24 cellular contexts compared by ENCODE assay signal in genomic region chr10:61478621-61479312, GRCh38. TPM values are rescaled to one million over a fixed set of nuclear protein-coding genes. Genes with fewer than 3 reads are reported as not detected.
DNase-seq lines count a peak whose midpoint lies in the region; ATAC-seq and TF ChIP-seq lines count a peak whose summit lies in the region.
"Had no signal": no experiment of that assay in that cellular context is flagged by ENCODE, and none has a peak within 500 bp of the region (broad histone marks: within the 10 kb centered on the region; RNA-seq: fewer than 3 reads in every experiment).

No MANE protein-coding gene starts in this region.

- peaks cover 3% of the 10 kb centered on the region for H3K4me1 Mint-ChIP-seq in mesothelial cell of epicardium
- H3K4me1 Mint-ChIP-seq: activated CD4-positive, alpha-beta T cell treated with anti-CD3 and anti-CD28 coated beads, Interleukin-2, amount 10 ng/mL, durations not matched to agents 24 days and 14 days; activated CD8-positive, alpha-beta memory T cell treated with anti-CD3 and anti-CD28 coated beads, Interleukin-2, amount 10 ng/mL, durations not matched to agents 7 days and 5 days had no signal

- H3K27ac ChIP-seq in DND-41 (ENCODE audit: low read length): no peak overlapping the region
- H3K27ac ChIP-seq in osteoblast (ENCODE audit: low read depth, low read length): no peak overlapping the region
- H3K27ac ChIP-seq: esophagus muscularis mucosa, neutrophil, spleen, tibial artery had no signal

- no peak for ATAC-seq in DND-41 (ENCODE audit: insufficient read depth, low read depth)
- ATAC-seq in HG02798 (IDR thresholded peaks at IDR 0.05; ENCODE audit: poor library complexity, unreplicated experiment): no peak
- ATAC-seq: activated CD8-positive, alpha-beta memory T cell treated with anti-CD3 and anti-CD28 coated beads, Interleukin-2, amount 10 ng/mL, durations not matched to agents 7 days and 5 days; activated naive CD4-positive, alpha-beta T cell treated with anti-CD3 and anti-CD28 coated beads, Interleukin-2, amount 50 U/mL, for 72 hours; stimulated activated naive CD8-positive, alpha-beta T cell treated with anti-CD3 and anti-CD28 coated beads, Interleukin-15, Interleukin-2, amounts not matched to agents 100 U/mL and 50 U/mL, for 24 hours had no signal

- H4K20me1 ChIP-seq in DND-41 (ENCODE audit: insufficient read depth, low read length) (no peaks in the 10 kb centered on the region), osteoblast (ENCODE audit: insufficient read depth, low read length) (no peaks in the 10 kb centered on the region)

- H3K36me3 Mint-ChIP-seq in mesothelial cell of epicardium: no peaks in the 10 kb centered on the region
- H3K36me3 Mint-ChIP-seq: activated CD8-positive, alpha-beta memory T cell treated with anti-CD3 and anti-CD28 coated beads, Interleukin-2, amount 10 ng/mL, durations not matched to agents 7 days and 5 days; activated naive CD4-positive, alpha-beta T cell treated with anti-CD3 and anti-CD28 coated beads, Interleukin-2, amount 50 U/mL, for 72 hours had no signal

- H3K27me3 Mint-ChIP-seq in mesothelial cell of epicardium (ENCODE audit: low read depth): peaks cover 12% of the 10 kb centered on the region

- H2AFZ ChIP-seq in DND-41 (ENCODE audit: low read depth, low read length) (0 out of 2 replicates have a peak overlapping the region, but pooled peaks have one; percentile 22), osteoblast (ENCODE audit: low read length) (no peak overlapping the region)

- no peaks in the 10 kb centered on the region for H3K79me2 ChIP-seq in DND-41 (ENCODE audit: insufficient read depth, low read length)
- H3K79me2 ChIP-seq in osteoblast (ENCODE audit: insufficient read depth, low read length): no peaks in the 10 kb centered on the region

- no peaks in the 10 kb centered on the region for H3K27me3 ChIP-seq in DND-41 (ENCODE audit: insufficient read depth, low read length, poor library complexity)
- no peaks in the 10 kb centered on the region for H3K27me3 ChIP-seq in osteoblast (ENCODE audit: insufficient read depth, low read length)
- H3K27me3 ChIP-seq: esophagus muscularis mucosa, spleen, tibial artery had no signal

- no peak overlapping the region for H3K9ac ChIP-seq in DND-41 (ENCODE audit: low read depth, low read length)

- H3K4me1 ChIP-seq in DND-41 (ENCODE audit: insufficient read depth, low read length) (no peaks in the 10 kb centered on the region), osteoblast (ENCODE audit: insufficient read depth, low read length) (peaks cover 8% of the 10 kb centered on the region)
- H3K4me1 ChIP-seq: esophagus muscularis mucosa, spleen, tibial artery had no signal

- no peak overlapping the region for H3K27ac Mint-ChIP-seq in mesothelial cell of epicardium
- H3K27ac Mint-ChIP-seq: activated CD4-positive, alpha-beta T cell treated with anti-CD3 and anti-CD28 coated beads, Interleukin-2, amount 10 ng/mL, durations not matched to agents 24 days and 14 days; activated CD8-positive, alpha-beta memory T cell treated with anti-CD3 and anti-CD28 coated beads, Interleukin-2, amount 10 ng/mL, durations not matched to agents 7 days and 5 days; activated naive CD4-positive, alpha-beta T cell treated with anti-CD3 and anti-CD28 coated beads, Interleukin-2, amount 50 U/mL, for 72 hours; activated T-helper 1 cell treated with anti-CD3 and anti-CD28 coated beads, Interleukin-12 subunit alpha, Interleukin-12 subunit beta, Interleukin-2, Interleukin-4 antibody, amounts not matched to agents 30 ng/mL and 10 ng/mL and 1 ng/mL, durations not matched to agents 14 hours and 24 hours and 36 hours had no signal

- H3K9me3 ChIP-seq in DND-41 (ENCODE audit: insufficient read depth, low read length, severe bottlenecking): no peaks in the 10 kb centered on the region
- H3K9me3 ChIP-seq in osteoblast (ENCODE audit: low read depth, low read length): no peaks in the 10 kb centered on the region
- H3K9me3 ChIP-seq: esophagus muscularis mucosa, neutrophil, spleen, tibial artery had no signal

- DNase-seq in DND-41: no peak
- DNase-seq in NAMALWA (ENCODE audit: low spot score): peak; percentile 7
- peak; percentile 8 for DNase-seq in cerebellar cortex (ENCODE audit: low spot score)
- DNase-seq in osteoblast (ENCODE audit: insufficient read length, low spot score, missing footprints): no peak
- no peak for DNase-seq in activated T-cell treated with anti-CD3 and anti-CD28 coated beads, Interleukin-2, amount 50 U/mL, for 1 hour
- DNase-seq in mesothelial cell of epicardium (ENCODE audit: low spot score in 2 of 2, unreplicated experiment in 2 of 2): no peak
- DNase-seq: activated CD4-positive, alpha-beta T cell treated with anti-CD3 and anti-CD28 coated beads, Interleukin-2, amount 10 ng/mL, durations not matched to agents 24 days and 14 days; activated CD8-positive, alpha-beta memory T cell treated with anti-CD3 and anti-CD28 coated beads, Interleukin-2, amount 10 ng/mL, durations not matched to agents 7 days and 5 days; aorta; central memory CD4-positive, alpha-beta T cell; mammary epithelial cell; NCI-H1694 treated with DMSO at 0.1 percent for 48 hours; NCI-H774; SIG-M5; spleen; stimulated activated CD4-positive, alpha-beta T cell treated with anti-CD3 and anti-CD28 coated beads, Interleukin-4, amount 100 ng/mL, for 1 hour; stimulated activated naive CD8-positive, alpha-beta T cell treated with anti-CD3 and anti-CD28 coated beads, Interleukin-15, Interleukin-2, amounts not matched to agents 100 U/mL and 50 U/mL, for 24 hours; tibial artery had no signal

- no peak overlapping the region for H3K4me2 ChIP-seq in DND-41 (ENCODE audit: insufficient read depth, low read length)
- H3K4me2 ChIP-seq in osteoblast (ENCODE audit: insufficient read depth, low read length): no peak overlapping the region

- no peak overlapping the region for H3K4me3 Mint-ChIP-seq in mesothelial cell of epicardium
- H3K4me3 Mint-ChIP-seq: activated CD4-positive, alpha-beta T cell treated with anti-CD3 and anti-CD28 coated beads, Interleukin-2, amount 10 ng/mL, durations not matched to agents 24 days and 14 days; activated CD8-positive, alpha-beta memory T cell treated with anti-CD3 and anti-CD28 coated beads, Interleukin-2, amount 10 ng/mL, durations not matched to agents 7 days and 5 days; activated T-helper 1 cell treated with anti-CD3 and anti-CD28 coated beads, Interleukin-12 subunit alpha, Interleukin-12 subunit beta, Interleukin-2, Interleukin-4 antibody, amounts not matched to agents 30 ng/mL and 10 ng/mL and 1 ng/mL, durations not matched to agents 14 hours and 24 hours and 36 hours had no signal

- TF ChIP-seq CTCF in DND-41 (IDR thresholded peaks at IDR 0.05; ENCODE audit: borderline replicate concordance, extremely low read depth, low read length, poor library complexity, severe bottlenecking) (peak; percentile 11), osteoblast (IDR thresholded peaks at IDR 0.05; ENCODE audit: extremely low read depth, low read depth, low read length) (peak; percentile 22), mesothelial cell of epicardium (IDR thresholded peaks at IDR 0.05; ENCODE audit: unreplicated experiment) (no peak)

- H3K4me3 ChIP-seq in DND-41 (ENCODE audit: low read depth in 1 of 2, low read length in 2 of 2) (no peak overlapping the region), osteoblast (ENCODE audit: insufficient read depth, low read length) (no peak overlapping the region)
- H3K4me3 ChIP-seq: esophagus muscularis mucosa, spleen, tibial artery had no signal

- no peaks in the 10 kb centered on the region for H3K9me3 Mint-ChIP-seq in mesothelial cell of epicardium
- H3K9me3 Mint-ChIP-seq: activated CD4-positive, alpha-beta T cell treated with anti-CD3 and anti-CD28 coated beads, Interleukin-2, amount 10 ng/mL, durations not matched to agents 24 days and 14 days; activated naive CD4-positive, alpha-beta T cell treated with anti-CD3 and anti-CD28 coated beads, Interleukin-2, amount 50 U/mL, for 72 hours; activated T-helper 1 cell treated with anti-CD3 and anti-CD28 coated beads, Interleukin-12 subunit alpha, Interleukin-12 subunit beta, Interleukin-2, Interleukin-4 antibody, amounts not matched to agents 30 ng/mL and 10 ng/mL and 1 ng/mL, durations not matched to agents 14 hours and 24 hours and 36 hours had no signal

- H3K36me3 ChIP-seq in DND-41 (ENCODE audit: insufficient read depth, low read length) (no peaks in the 10 kb centered on the region), osteoblast (ENCODE audit: insufficient read depth, low read length) (no peaks in the 10 kb centered on the region)
- H3K36me3 ChIP-seq: esophagus muscularis mucosa, neutrophil, spleen, tibial artery had no signal

RNA-seq across cellular contexts. Expression of gene TMEM26, which starts 25.6 kb away (rescaled TPM):
- 6.5 and 10.3 TPM in 2 replicates for total RNA-seq in osteoblast
- total RNA-seq in mesothelial cell of epicardium: 3.4 to 4.1 TPM (median 3.9 TPM) in 3 replicates
- total RNA-seq: activated CD4-positive, alpha-beta T cell treated with anti-CD3 and anti-CD28 coated beads, Interleukin-2, amount 10 ng/mL, durations not matched to agents 24 days and 14 days; activated CD8-positive, alpha-beta memory T cell treated with anti-CD3 and anti-CD28 coated beads, Interleukin-2, amount 10 ng/mL, durations not matched to agents 7 days and 5 days; activated naive CD4-positive, alpha-beta T cell treated with anti-CD3 and anti-CD28 coated beads, Interleukin-2, amount 50 U/mL, for 72 hours; activated T-helper 1 cell treated with anti-CD3 and anti-CD28 coated beads, Interleukin-12 subunit alpha, Interleukin-12 subunit beta, Interleukin-2, Interleukin-4 antibody, amounts not matched to agents 30 ng/mL and 10 ng/mL and 1 ng/mL, durations not matched to agents 14 hours and 24 hours and 36 hours; mammary epithelial cell; T-helper 1 cell treated with Interleukin-12 subunit alpha and Interleukin-12 subunit beta and Interleukin-4 antibody, amounts not matched to agents 30 ng/mL and 1 ng/mL, for 36 hours had no signal

Comparison
In these comparisons a context has a peak if more than half of its experiments do, and no peak if none do; other contexts are left out.
1. DNase-seq: peak in NAMALWA (single experiment) and cerebellar cortex (single experiment); none in DND-41 (single experiment), osteoblast (single experiment), activated T-cell treated with anti-CD3 and anti-CD28 coated beads, Interleukin-2, amount 50 U/mL, for 1 hour (single experiment) and mesothelial cell of epicardium (0 of 2).